ENCODE assay signal across 16 cellular contexts in genomic region chr17:35213412-35213925, GRCh38. TPM values are rescaled to one million over a fixed set of nuclear protein-coding genes. Genes with fewer than 3 reads are reported as not detected.
DNase-seq lines count a peak whose midpoint lies in the region; ATAC-seq lines count a peak whose summit lies in the region.
"Had no signal": no experiment of that assay in that cellular context is flagged by ENCODE, and none has a peak within 500 bp of the region (broad histone marks: within the 10 kb centered on the region; RNA-seq: fewer than 3 reads in every experiment).

No MANE protein-coding gene starts in this region.

- H3K36me3 ChIP-seq in effector memory CD4-positive, alpha-beta T cell (ENCODE audit: control insufficient read depth, insufficient read depth, low read length) = no peaks in the 10 kb centered on the region
- H3K36me3 ChIP-seq: adrenal gland, vagina had no signal

- CTCF ChIA-PET in activated naive CD4-positive, alpha-beta T cell treated with anti-CD3 and anti-CD28 coated beads for 36 hours (lab: Charles Lee) = interaction anchor here (0.7 to 1.6 kb wide), 4 partner anchors 16 to 325 kb away, joined by 3 to 11 read pairs (median 4); no protein-coding TSS in a partner anchor
- CTCF ChIA-PET in T-cell (lab: Charles Lee) = interaction anchor here (0.5 to 2.0 kb wide), 9 partner anchors 26 to 399 kb away, joined by 3 to 13 read pairs (median 4); no protein-coding TSS in a partner anchor

- H3K4me1 ChIP-seq in effector memory CD4-positive, alpha-beta T cell (ENCODE audit: control insufficient read depth, insufficient read depth, low read length, poor library complexity, severe bottlenecking) = peaks cover 47% of the 10 kb centered on the region

- POLR2A ChIA-PET in T-cell (lab: Charles Lee) = interaction anchor here (0.5 to 2.1 kb wide), 14 partner anchors 25 to 321 kb away, joined by 3 to 11 read pairs (median 4); partner anchors contain the start of genes SLFN5 (in 2 of the 2) and RFFL (in 1 of the 2)

- H3K27me3 Mint-ChIP-seq in activated naive CD4-positive, alpha-beta T cell treated with anti-CD3 and anti-CD28 coated beads for 36 hours (ENCODE audit: low read depth) = no peaks in the 10 kb centered on the region
- H3K27me3 Mint-ChIP-seq in T-cell = no peaks in the 10 kb centered on the region
- no peaks in the 10 kb centered on the region for H3K27me3 Mint-ChIP-seq in stimulated activated naive CD8-positive, alpha-beta T cell treated with anti-CD3 and anti-CD28 coated beads, Interleukin-15, amount 100 ng/mL, for 72 hours

- H3K4me3 Mint-ChIP-seq in activated naive CD4-positive, alpha-beta T cell treated with anti-CD3 and anti-CD28 coated beads for 36 hours = peak overlapping the region; percentile 45
- peak overlapping the region; percentile 73 to 76 (median 74) for H3K4me3 Mint-ChIP-seq in T-cell
- peak overlapping the region; percentile 84 for H3K4me3 Mint-ChIP-seq in stimulated activated naive CD8-positive, alpha-beta T cell treated with anti-CD3 and anti-CD28 coated beads, Interleukin-15, amount 100 ng/mL, for 72 hours

- H3K4me3 ChIP-seq in effector memory CD4-positive, alpha-beta T cell (ENCODE audit: insufficient read depth, low read depth, low read length, poor library complexity, severe bottlenecking) = peak overlapping the region; percentile 26
- H3K4me3 ChIP-seq: adrenal gland, vagina had no signal

- no peaks in the 10 kb centered on the region for H3K36me3 Mint-ChIP-seq in activated naive CD4-positive, alpha-beta T cell treated with anti-CD3 and anti-CD28 coated beads for 36 hours (ENCODE audit: low read depth)
- H3K36me3 Mint-ChIP-seq in T-cell = peaks cover 4% of the 10 kb centered on the region
- H3K36me3 Mint-ChIP-seq: IgD-negative memory B cell had no signal

- H3K9me3 Mint-ChIP-seq in activated naive CD4-positive, alpha-beta T cell treated with anti-CD3 and anti-CD28 coated beads for 36 hours = no peaks in the 10 kb centered on the region
- peaks cover 0 to 5% (median 0%) of the 10 kb centered on the region in 3 donors for H3K9me3 Mint-ChIP-seq in T-cell
- H3K9me3 Mint-ChIP-seq in stimulated activated naive CD8-positive, alpha-beta T cell treated with anti-CD3 and anti-CD28 coated beads, Interleukin-15, amount 100 ng/mL, for 72 hours = no peaks in the 10 kb centered on the region
- H3K9me3 Mint-ChIP-seq: IgD-negative memory B cell had no signal

- DNase-seq in activated naive CD4-positive, alpha-beta T cell treated with anti-CD3 and anti-CD28 coated beads for 36 hours = no peak
- DNase-seq in activated naive CD4-positive, alpha-beta T cell treated with anti-CD3 and anti-CD28 coated beads, Interleukin-2, amount 50 U/mL, for 16 hours = no peak
- DNase-seq in T-cell = no peak
- DNase-seq in effector memory CD4-positive, alpha-beta T cell = no peak
- no peak for DNase-seq in stimulated activated naive CD8-positive, alpha-beta T cell treated with anti-CD3 and anti-CD28 coated beads, Interleukin-15, amount 100 ng/mL, for 72 hours
- no peak for DNase-seq in NCI-H510A (lab: John Stamatoyannopoulos, UW)
- DNase-seq: adrenal gland; COR-L47; SK-N-SH; stimulated activated CD4-positive, alpha-beta T cell treated with anti-CD3 and anti-CD28 coated beads, Interleukin-12 subunit alpha, Interleukin-12 subunit beta, amount 100 ng/mL, for 4 hours had no signal

- peaks cover 79% of the 10 kb centered on the region for H3K4me1 Mint-ChIP-seq in activated naive CD4-positive, alpha-beta T cell treated with anti-CD3 and anti-CD28 coated beads for 36 hours (ENCODE audit: low read depth)
- H3K4me1 Mint-ChIP-seq in T-cell = peaks cover 87 to 91% (median 90%) of the 10 kb centered on the region in 3 donors
- H3K4me1 Mint-ChIP-seq in stimulated activated naive CD8-positive, alpha-beta T cell treated with anti-CD3 and anti-CD28 coated beads, Interleukin-15, amount 100 ng/mL, for 72 hours = peaks cover 87% of the 10 kb centered on the region

- no peaks in the 10 kb centered on the region for H3K27me3 ChIP-seq in effector memory CD4-positive, alpha-beta T cell (replicated peaks; ENCODE audit: control insufficient read depth, insufficient read depth, low read length, poor library complexity, severe bottlenecking)
- H3K27me3 ChIP-seq: adrenal gland, vagina had no signal

- intact Hi-C loops in activated naive CD4-positive, alpha-beta T cell treated with anti-CD3 and anti-CD28 coated beads for 36 hours (cut with micrococcal nuclease) = loop anchor here (5.0 to 10.0 kb wide), 3 partner anchors 36 to 161 kb away; partner anchors contain the start of gene SLFN11

- peak overlapping the region; percentile 68 for H3K27ac ChIP-seq in effector memory CD4-positive, alpha-beta T cell (ENCODE audit: insufficient read depth, low read length, poor library complexity, severe bottlenecking)
- H3K27ac ChIP-seq: adrenal gland, vagina had no signal

- no peak for ATAC-seq in T-cell (replicated peaks in 1 of 4)
- no peak for ATAC-seq in stimulated activated naive CD8-positive, alpha-beta T cell treated with anti-CD3 and anti-CD28 coated beads, Interleukin-15, amount 100 ng/mL, for 72 hours
- no peak for ATAC-seq in HG02973 (IDR thresholded peaks at IDR 0.05; ENCODE audit: unreplicated experiment)
- ATAC-seq in GM21381 (IDR thresholded peaks at IDR 0.05; ENCODE audit: unreplicated experiment) = no peak
- ATAC-seq: Panc1 had no signal

- H3K9me3 ChIP-seq in effector memory CD4-positive, alpha-beta T cell (ENCODE audit: control insufficient read depth, low read length) = no peaks in the 10 kb centered on the region
- H3K9me3 ChIP-seq: adrenal gland, SK-N-SH, vagina had no signal

- H3K27ac Mint-ChIP-seq in activated naive CD4-positive, alpha-beta T cell treated with anti-CD3 and anti-CD28 coated beads for 36 hours = peak overlapping the region; percentile 88
- peak overlapping the region; percentile 97 to 99 for H3K27ac Mint-ChIP-seq in T-cell
- peak overlapping the region; percentile 91 to 93 for H3K27ac Mint-ChIP-seq in stimulated activated naive CD8-positive, alpha-beta T cell treated with anti-CD3 and anti-CD28 coated beads, Interleukin-15, amount 100 ng/mL, for 72 hours

RNA-seq across cellular contexts. Expression of gene SLC35G3, which starts 19.3 kb away (rescaled TPM):
- not detected for total RNA-seq in activated naive CD4-positive, alpha-beta T cell treated with anti-CD3 and anti-CD28 coated beads for 36 hours
- not detected for total RNA-seq in T-cell
- total RNA-seq: adrenal gland, posterior vena cava, vagina had no signal

RNA-seq across cellular contexts. Expression of gene SLFN5, which starts 29.4 kb away (rescaled TPM):
- 10 to 100 TPM; 34.1 to 35.0 TPM for total RNA-seq in activated naive CD4-positive, alpha-beta T cell treated with anti-CD3 and anti-CD28 coated beads for 36 hours
- 100 to 1,000 TPM; 132 to 195 (median 164) TPM for total RNA-seq in T-cell
